18 cellular contexts compared by ENCODE assay signal in the genomic region with DNA sequence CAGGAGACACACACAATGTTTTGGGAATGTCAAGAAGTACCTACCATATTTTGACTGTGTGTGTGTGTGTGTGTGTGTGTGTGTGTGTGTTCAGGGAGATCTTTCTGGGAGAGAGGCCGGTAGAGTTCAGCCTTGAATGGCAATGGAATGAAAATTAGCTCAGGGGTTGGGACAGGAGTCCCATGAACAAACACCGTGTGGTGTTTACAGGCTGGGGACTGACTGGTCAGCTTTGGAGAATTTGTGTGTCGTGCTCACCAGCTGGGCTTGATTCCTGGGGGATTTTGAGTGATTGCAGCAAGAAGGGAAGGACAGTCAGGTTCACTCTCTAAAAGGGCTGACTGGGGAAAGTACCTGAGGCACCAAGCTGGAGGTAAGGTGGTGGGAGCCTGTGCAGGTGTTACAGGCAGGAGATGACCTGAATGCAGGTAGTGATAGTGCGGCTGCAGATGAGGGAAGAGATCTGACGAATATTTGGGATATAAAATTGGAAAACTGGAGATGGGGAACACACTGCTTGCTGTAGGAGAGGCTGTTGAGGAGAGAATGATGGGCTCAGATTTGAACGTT. TPM values are rescaled to one million over a fixed set of nuclear protein-coding genes. Genes with fewer than 3 reads are reported as not detected.
DNase-seq lines count a peak whose midpoint lies in the region; ATAC-seq and TF ChIP-seq lines count a peak whose summit lies in the region.
"Had no signal": no experiment of that assay in that cellular context is flagged by ENCODE, and none has a peak within 500 bp of the region (broad histone marks: within the 10 kb centered on the region; RNA-seq: fewer than 3 reads in every experiment).

No MANE protein-coding gene starts in this region.

- H3K27me3 Mint-ChIP-seq in Caco-2 (ENCODE audit: insufficient read depth, unreplicated experiment) (no peaks in the 10 kb centered on the region), glutamatergic neuron (ENCODE audit: unreplicated experiment) (no peaks in the 10 kb centered on the region)
- H3K27me3 Mint-ChIP-seq in activated T-helper 2 cell treated with anti-CD3 and anti-CD28 coated beads, Interferon-gamma antibody, Interleukin-2, Interleukin-4, amounts not matched to agents 10 μg/mL and 5 μg/mL and 100 μg/mL, durations not matched to agents 14 hours and 24 hours and 36 hours (ENCODE audit: low read depth): peaks cover 2% of the 10 kb centered on the region
- H3K27me3 Mint-ChIP-seq: stimulated activated naive CD8-positive, alpha-beta T cell treated with anti-CD3 and anti-CD28 coated beads, Interleukin-15, Interleukin-2, amounts not matched to agents 100 ng/mL and 50 ng/mL, for 24 hours had no signal

- H3K9me3 ChIP-seq in Caco-2: no peaks in the 10 kb centered on the region

- H3K4me3 Mint-ChIP-seq in Caco-2 (ENCODE audit: unreplicated experiment) (peak overlapping the region; percentile 29), glutamatergic neuron (ENCODE audit: unreplicated experiment) (peak overlapping the region; percentile 4)
- H3K4me3 Mint-ChIP-seq in activated T-helper 2 cell treated with anti-CD3 and anti-CD28 coated beads, Interferon-gamma antibody, Interleukin-2, Interleukin-4, amounts not matched to agents 10 μg/mL and 5 μg/mL and 100 μg/mL, durations not matched to agents 14 hours and 24 hours and 36 hours (ENCODE audit: low read depth): no peak overlapping the region
- H3K4me3 Mint-ChIP-seq: endodermal cell; stimulated activated naive CD8-positive, alpha-beta T cell treated with anti-CD3 and anti-CD28 coated beads, Interleukin-15, Interleukin-2, amounts not matched to agents 100 ng/mL and 50 ng/mL, for 24 hours had no signal

- no peaks in the 10 kb centered on the region for H3K9me3 Mint-ChIP-seq in Caco-2 (ENCODE audit: unreplicated experiment)
- no peaks in the 10 kb centered on the region for H3K9me3 Mint-ChIP-seq in activated T-helper 2 cell treated with anti-CD3 and anti-CD28 coated beads, Interferon-gamma antibody, Interleukin-2, Interleukin-4, amounts not matched to agents 10 μg/mL and 5 μg/mL and 100 μg/mL, durations not matched to agents 14 hours and 24 hours and 36 hours
- peaks cover 5% of the 10 kb centered on the region for H3K9me3 Mint-ChIP-seq in glutamatergic neuron (ENCODE audit: unreplicated experiment)
- H3K9me3 Mint-ChIP-seq: endodermal cell had no signal

- no TSS peak for BruUV-seq in Caco-2 (replicated peaks; lab: Mats Ljungman, UMichigan)

- POLR2A ChIA-PET in Caco-2 (lab: Charles Lee): no interaction called here

- TF ChIP-seq CTCF in Caco-2 (IDR thresholded peaks at IDR 0.05; ENCODE audit: insufficient read depth in 1 of 2, low read depth in 1 of 2, low read length in 1 of 2, severe bottlenecking in 1 of 2, unreplicated experiment in 1 of 2) (no peak), glutamatergic neuron (IDR thresholded peaks at IDR 0.05; ENCODE audit: partially characterized antibody, unreplicated experiment) (no peak)

- no peak overlapping the region for H2AK5ac ChIP-seq in mesendoderm (ENCODE audit: low read length)

- peaks cover 18% of the 10 kb centered on the region for H3K36me3 Mint-ChIP-seq in Caco-2 (ENCODE audit: insufficient read depth, unreplicated experiment)
- peaks cover 9% of the 10 kb centered on the region for H3K36me3 Mint-ChIP-seq in activated T-helper 2 cell treated with anti-CD3 and anti-CD28 coated beads, Interferon-gamma antibody, Interleukin-2, Interleukin-4, amounts not matched to agents 10 μg/mL and 5 μg/mL and 100 μg/mL, durations not matched to agents 14 hours and 24 hours and 36 hours (ENCODE audit: low read depth)
- H3K36me3 Mint-ChIP-seq in glutamatergic neuron (ENCODE audit: unreplicated experiment): peaks cover 9% of the 10 kb centered on the region

- H3K79me2 ChIP-seq in mesendoderm (ENCODE audit: control insufficient read depth, insufficient read depth, low read length): peaks cover 18% of the 10 kb centered on the region

- no peak overlapping the region for H2BK5ac ChIP-seq in mesendoderm (ENCODE audit: low read length)

- H3K27me3 ChIP-seq in Caco-2 (replicated peaks; ENCODE audit: control insufficient read depth, insufficient read depth, low read length) (no peaks in the 10 kb centered on the region), mesendoderm (ENCODE audit: insufficient read depth, low read length, poor library complexity) (no peaks in the 10 kb centered on the region)

- DNase-seq in Caco-2: no peak
- DNase-seq in activated T-helper 2 cell treated with anti-CD3 and anti-CD28 coated beads, Interferon-gamma antibody, Interleukin-2, Interleukin-4, amounts not matched to agents 10 μg/mL and 5 μg/mL and 100 μg/mL, durations not matched to agents 14 hours and 24 hours and 36 hours (ENCODE audit: low spot score): no peak
- DNase-seq in glutamatergic neuron: no peak
- DNase-seq in renal cortical epithelial cell (ENCODE audit: low read depth): peak; percentile 22
- DNase-seq in mesendoderm: no peak
- no peak for DNase-seq in AG20443 (ENCODE audit: low spot score)
- DNase-seq: activated CD4-positive, alpha-beta T cell treated with anti-CD3 and anti-CD28 coated beads for 1 hour; activated CD8-positive, alpha-beta memory T cell treated with anti-CD3 and anti-CD28 coated beads, Interleukin-2, amount 50 U/mL, for 4 hours; activated naive CD4-positive, alpha-beta T cell treated with anti-CD3 and anti-CD28 coated beads, Interleukin-2, amount 50 U/mL, for 16 hours; AML-193; endodermal cell; mammary epithelial cell; NCI-H146; NCI-H345 had no signal

- no peaks in the 10 kb centered on the region for H3K36me3 ChIP-seq in Caco-2 (ENCODE audit: control insufficient read depth, insufficient read depth, low read length)
- H3K36me3 ChIP-seq in mesendoderm (ENCODE audit: control insufficient read depth, insufficient read depth, low read length): no peaks in the 10 kb centered on the region

- H3K4ac ChIP-seq in mesendoderm (ENCODE audit: low read depth, low read length): no peak overlapping the region

- no peak overlapping the region for H3K9ac ChIP-seq in mesendoderm (ENCODE audit: low read length)

- no peak overlapping the region for H3K56ac ChIP-seq in mesendoderm (ENCODE audit: low read length)

- intact Hi-C loops in Caco-2 (cut with micrococcal nuclease; ENCODE audit: unreplicated experiment): loop anchor here (5.0 kb wide), 1 partner anchor 74 kb away; the partner anchor contains the start of gene RBFA
- intact Hi-C loops in activated T-helper 2 cell treated with anti-CD3 and anti-CD28 coated beads, Interferon-gamma antibody, Interleukin-2, Interleukin-4, amounts not matched to agents 10 μg/mL and 5 μg/mL and 100 μg/mL, durations not matched to agents 14 hours and 24 hours and 36 hours (cut with micrococcal nuclease): loop anchor here (5.0 kb wide), 3 partner anchors 144 to 424 kb away; partner anchors contain the start of gene HSBP1L1

- peaks cover 28% of the 10 kb centered on the region for H3K4me1 Mint-ChIP-seq in Caco-2 (ENCODE audit: low read depth, unreplicated experiment)
- peaks cover 25% of the 10 kb centered on the region for H3K4me1 Mint-ChIP-seq in activated T-helper 2 cell treated with anti-CD3 and anti-CD28 coated beads, Interferon-gamma antibody, Interleukin-2, Interleukin-4, amounts not matched to agents 10 μg/mL and 5 μg/mL and 100 μg/mL, durations not matched to agents 14 hours and 24 hours and 36 hours (ENCODE audit: low read depth)
- peaks cover 14% of the 10 kb centered on the region for H3K4me1 Mint-ChIP-seq in glutamatergic neuron (ENCODE audit: low read depth, unreplicated experiment)

- CTCF ChIA-PET in Caco-2 (lab: Charles Lee): interaction anchor here (0.6 kb wide), 1 partner anchor 84 kb away, joined by 4 read pairs; no protein-coding TSS in a partner anchor

- no peak overlapping the region for H3K4me2 ChIP-seq in mesendoderm (ENCODE audit: low read length)

- no peak overlapping the region for H3K18ac ChIP-seq in mesendoderm (ENCODE audit: low read length)

- WGBS in mesendoderm (ENCODE audit: extremely low coverage, insufficient coverage, low lambda C conversion rate): no CpG with 5 or more reads among the region's 6 CpGs

- no peak for ATAC-seq in GM19463 (IDR thresholded peaks at IDR 0.05; ENCODE audit: unreplicated experiment)
- no peak for ATAC-seq in HG02798 (IDR thresholded peaks at IDR 0.05; ENCODE audit: poor library complexity, unreplicated experiment)
- ATAC-seq: Right ventricle myocardium inferior had no signal

- H3K79me1 ChIP-seq in mesendoderm (ENCODE audit: low read length): no peaks in the 10 kb centered on the region

- no peak overlapping the region for H3K27ac Mint-ChIP-seq in Caco-2 (ENCODE audit: unreplicated experiment)
- peak overlapping the region; percentile 8 for H3K27ac Mint-ChIP-seq in activated T-helper 2 cell treated with anti-CD3 and anti-CD28 coated beads, Interferon-gamma antibody, Interleukin-2, Interleukin-4, amounts not matched to agents 10 μg/mL and 5 μg/mL and 100 μg/mL, durations not matched to agents 14 hours and 24 hours and 36 hours
- peak overlapping the region; percentile 18 for H3K27ac Mint-ChIP-seq in glutamatergic neuron (ENCODE audit: unreplicated experiment)
- H3K27ac Mint-ChIP-seq: endodermal cell had no signal

- H4K8ac ChIP-seq in mesendoderm (ENCODE audit: low read depth, low read length): no peak overlapping the region

- H3K4me1 ChIP-seq in Caco-2 (no peaks in the 10 kb centered on the region), mesendoderm (ENCODE audit: control insufficient read depth, low read depth, low read length) (peaks cover 19% of the 10 kb centered on the region)

- no peak overlapping the region for H4K5ac ChIP-seq in mesendoderm (ENCODE audit: low read length)

- H3K27ac ChIP-seq in mesendoderm (ENCODE audit: low read depth, low read length): no peak overlapping the region

- H3K4me3 ChIP-seq in Caco-2 (ENCODE audit: low read depth, low read length) (no peak overlapping the region), mesendoderm (ENCODE audit: low read length) (no peak overlapping the region)

- H3K23ac ChIP-seq in mesendoderm (ENCODE audit: low read length): no peak overlapping the region

- H2BK120ac ChIP-seq in mesendoderm (ENCODE audit: low read depth, low read length): no peak overlapping the region

- H2BK15ac ChIP-seq in mesendoderm (replicated peaks; ENCODE audit: low read depth): no peak overlapping the region

RNA-seq across cellular contexts. Expression of gene ADNP2, which starts 2.5 kb away (rescaled TPM):
- total RNA-seq in Caco-2 (2022) (21.4 and 22.1 TPM in 2 replicates), glutamatergic neuron (ENCODE audit: unreplicated experiment) (31.0 TPM), renal cortical epithelial cell (22.4 and 22.9 TPM in 2 replicates)
- 28.1 and 28.9 TPM in 2 replicates for total RNA-seq in activated T-helper 2 cell treated with anti-CD3 and anti-CD28 coated beads, Interferon-gamma antibody, Interleukin-2, Interleukin-4, amounts not matched to agents 10 μg/mL and 5 μg/mL and 100 μg/mL, durations not matched to agents 14 hours and 24 hours and 36 hours
- polyA plus RNA-seq in mesendoderm (2013, experiment 1 of 2): 31.3 TPM
- 30.6 TPM for polyA plus RNA-seq in mesendoderm (2013, experiment 2 of 2)
